ENCODE assay signal across 2 cellular contexts in the genomic region with DNA sequence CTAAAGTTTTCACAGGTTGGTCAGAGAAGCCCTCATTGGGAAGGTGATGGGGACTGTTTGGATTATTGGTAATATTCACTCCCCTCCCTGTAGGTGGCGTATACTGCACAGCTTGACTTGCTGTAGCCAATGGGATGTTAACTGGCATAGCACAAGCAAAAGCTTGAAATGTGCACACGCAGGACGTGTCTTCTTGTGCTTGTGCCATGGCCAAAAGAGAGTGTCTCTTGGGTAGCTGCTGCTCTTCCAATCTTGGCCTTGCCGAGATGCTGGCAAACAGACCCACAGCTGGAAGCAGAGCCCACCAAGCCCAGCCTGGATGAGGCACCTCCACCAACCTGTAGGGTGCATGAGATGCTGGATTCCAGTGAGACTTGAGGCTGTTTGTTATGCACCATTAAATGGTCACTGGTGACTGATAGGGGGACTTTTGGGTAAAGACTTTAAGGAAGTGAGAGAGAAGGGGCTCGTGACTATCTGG.
TF ChIP-seq lines count a peak whose summit lies in the region.

No MANE protein-coding gene starts in this region.

TF ChIP-seq in IMR-90, 13 proteins besides CTCF, POLR2A, EP300 and RAD21 (continued from another document):
- TF ChIP-seq MXI1 (IDR thresholded peaks at IDR 0.05; ENCODE audit: borderline replicate concordance, low read depth, low read length) (no peak), FOS (IDR thresholded peaks at IDR 0.05; ENCODE audit: low read depth, low read length) (no peak), NFE2L2 (IDR thresholded peaks at IDR 0.05; ENCODE audit: low read depth, low read length) (no peak), RCOR1 (IDR thresholded peaks at IDR 0.05; ENCODE audit: insufficient replicate concordance, low read length) (no peak), CHD1 (IDR thresholded peaks at IDR 0.05; ENCODE audit: low read depth, low read length) (no peak)
- TF ChIP-seq, protein P1, sequence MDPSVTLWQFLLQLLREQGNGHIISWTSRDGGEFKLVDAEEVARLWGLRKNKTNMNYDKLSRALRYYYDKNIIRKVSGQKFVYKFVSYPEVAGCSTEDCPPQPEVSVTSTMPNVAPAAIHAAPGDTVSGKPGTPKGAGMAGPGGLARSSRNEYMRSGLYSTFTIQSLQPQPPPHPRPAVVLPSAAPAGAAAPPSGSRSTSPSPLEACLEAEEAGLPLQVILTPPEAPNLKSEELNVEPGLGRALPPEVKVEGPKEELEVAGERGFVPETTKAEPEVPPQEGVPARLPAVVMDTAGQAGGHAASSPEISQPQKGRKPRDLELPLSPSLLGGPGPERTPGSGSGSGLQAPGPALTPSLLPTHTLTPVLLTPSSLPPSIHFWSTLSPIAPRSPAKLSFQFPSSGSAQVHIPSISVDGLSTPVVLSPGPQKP (IDR thresholded peaks at IDR 0.05; ENCODE audit: borderline replicate concordance, low read depth, low read length), result no peak

TF ChIP-seq in WTC11, 78 proteins besides CTCF, POLR2A, EP300 and RAD21 (continued from another document):
- TF ChIP-seq ZNF281 (CRISPR knock-in tag; IDR thresholded peaks at IDR 0.05) (no peak), ATF1 (CRISPR knock-in tag; IDR thresholded peaks at IDR 0.05) (no peak), PRRX2 (CRISPR knock-in tag; IDR thresholded peaks at IDR 0.05) (no peak), GABPB1 (CRISPR knock-in tag; IDR thresholded peaks at IDR 0.05) (no peak)
- TF ChIP-seq, protein P2, sequence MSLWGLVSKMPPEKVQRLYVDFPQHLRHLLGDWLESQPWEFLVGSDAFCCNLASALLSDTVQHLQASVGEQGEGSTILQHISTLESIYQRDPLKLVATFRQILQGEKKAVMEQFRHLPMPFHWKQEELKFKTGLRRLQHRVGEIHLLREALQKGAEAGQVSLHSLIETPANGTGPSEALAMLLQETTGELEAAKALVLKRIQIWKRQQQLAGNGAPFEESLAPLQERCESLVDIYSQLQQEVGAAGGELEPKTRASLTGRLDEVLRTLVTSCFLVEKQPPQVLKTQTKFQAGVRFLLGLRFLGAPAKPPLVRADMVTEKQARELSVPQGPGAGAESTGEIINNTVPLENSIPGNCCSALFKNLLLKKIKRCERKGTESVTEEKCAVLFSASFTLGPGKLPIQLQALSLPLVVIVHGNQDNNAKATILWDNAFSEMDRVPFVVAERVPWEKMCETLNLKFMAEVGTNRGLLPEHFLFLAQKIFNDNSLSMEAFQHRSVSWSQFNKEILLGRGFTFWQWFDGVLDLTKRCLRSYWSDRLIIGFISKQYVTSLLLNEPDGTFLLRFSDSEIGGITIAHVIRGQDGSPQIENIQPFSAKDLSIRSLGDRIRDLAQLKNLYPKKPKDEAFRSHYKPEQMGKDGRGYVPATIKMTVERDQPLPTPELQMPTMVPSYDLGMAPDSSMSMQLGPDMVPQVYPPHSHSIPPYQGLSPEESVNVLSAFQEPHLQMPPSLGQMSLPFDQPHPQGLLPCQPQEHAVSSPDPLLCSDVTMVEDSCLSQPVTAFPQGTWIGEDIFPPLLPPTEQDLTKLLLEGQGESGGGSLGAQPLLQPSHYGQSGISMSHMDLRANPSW (CRISPR knock-in tag; conservative IDR thresholded peaks at IDR 0.05; ENCODE audit: low read depth), result no peak
- TF ChIP-seq, protein P3, sequence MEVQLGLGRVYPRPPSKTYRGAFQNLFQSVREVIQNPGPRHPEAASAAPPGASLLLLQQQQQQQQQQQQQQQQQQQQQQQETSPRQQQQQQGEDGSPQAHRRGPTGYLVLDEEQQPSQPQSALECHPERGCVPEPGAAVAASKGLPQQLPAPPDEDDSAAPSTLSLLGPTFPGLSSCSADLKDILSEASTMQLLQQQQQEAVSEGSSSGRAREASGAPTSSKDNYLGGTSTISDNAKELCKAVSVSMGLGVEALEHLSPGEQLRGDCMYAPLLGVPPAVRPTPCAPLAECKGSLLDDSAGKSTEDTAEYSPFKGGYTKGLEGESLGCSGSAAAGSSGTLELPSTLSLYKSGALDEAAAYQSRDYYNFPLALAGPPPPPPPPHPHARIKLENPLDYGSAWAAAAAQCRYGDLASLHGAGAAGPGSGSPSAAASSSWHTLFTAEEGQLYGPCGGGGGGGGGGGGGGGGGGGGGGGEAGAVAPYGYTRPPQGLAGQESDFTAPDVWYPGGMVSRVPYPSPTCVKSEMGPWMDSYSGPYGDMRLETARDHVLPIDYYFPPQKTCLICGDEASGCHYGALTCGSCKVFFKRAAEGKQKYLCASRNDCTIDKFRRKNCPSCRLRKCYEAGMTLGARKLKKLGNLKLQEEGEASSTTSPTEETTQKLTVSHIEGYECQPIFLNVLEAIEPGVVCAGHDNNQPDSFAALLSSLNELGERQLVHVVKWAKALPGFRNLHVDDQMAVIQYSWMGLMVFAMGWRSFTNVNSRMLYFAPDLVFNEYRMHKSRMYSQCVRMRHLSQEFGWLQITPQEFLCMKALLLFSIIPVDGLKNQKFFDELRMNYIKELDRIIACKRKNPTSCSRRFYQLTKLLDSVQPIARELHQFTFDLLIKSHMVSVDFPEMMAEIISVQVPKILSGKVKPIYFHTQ (CRISPR knock-in tag; IDR thresholded peaks at IDR 0.05), result no peak
- TF ChIP-seq, protein P4, sequence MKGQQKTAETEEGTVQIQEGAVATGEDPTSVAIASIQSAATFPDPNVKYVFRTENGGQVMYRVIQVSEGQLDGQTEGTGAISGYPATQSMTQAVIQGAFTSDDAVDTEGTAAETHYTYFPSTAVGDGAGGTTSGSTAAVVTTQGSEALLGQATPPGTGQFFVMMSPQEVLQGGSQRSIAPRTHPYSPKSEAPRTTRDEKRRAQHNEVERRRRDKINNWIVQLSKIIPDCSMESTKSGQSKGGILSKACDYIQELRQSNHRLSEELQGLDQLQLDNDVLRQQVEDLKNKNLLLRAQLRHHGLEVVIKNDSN (CRISPR knock-in tag; IDR thresholded peaks at IDR 0.05), result no peak
